ENCODE assay signal across 14 cellular contexts in the genomic region with DNA sequence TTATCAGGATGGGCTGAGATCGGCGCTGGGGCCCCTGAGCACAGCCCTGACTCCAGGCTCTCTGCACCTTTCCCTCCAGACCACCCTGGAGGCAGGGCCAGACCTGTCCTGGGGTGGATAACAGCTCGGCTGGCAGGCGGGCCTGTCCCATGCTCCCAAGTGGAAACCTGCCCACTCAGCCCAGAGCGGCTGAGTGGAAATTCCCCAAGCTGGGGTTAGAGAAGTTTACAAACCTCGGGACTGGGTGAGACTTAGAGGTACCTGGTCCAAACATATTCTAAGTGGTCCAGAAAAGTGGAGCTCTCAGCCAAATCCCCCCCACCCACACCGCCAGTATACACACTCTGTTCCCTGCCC. TPM values are rescaled to one million over a fixed set of nuclear protein-coding genes. Genes with fewer than 3 reads are reported as not detected.
A peak's percentile ranks its signal among the peaks of the same experiment; 100 is the strongest.
DNase-seq lines count a peak whose midpoint lies in the region; ATAC-seq and TF ChIP-seq lines count a peak whose summit lies in the region.
"Had no signal": no experiment of that assay in that cellular context is flagged by ENCODE, and none has a peak within 500 bp of the region (broad histone marks: within the 10 kb centered on the region; RNA-seq: fewer than 3 reads in every experiment).

No MANE protein-coding gene starts in this region.

- H3K4me1 ChIP-seq in HCT116 (ENCODE audit: control insufficient read depth in 1 of 2, insufficient read depth in 2 of 2, low read length in 2 of 2) (peaks cover 9 to 20% of the 10 kb centered on the region in 2 experiments), prostate gland (replicated peaks) (no peaks in the 10 kb centered on the region)

- H3K9ac ChIP-seq in HCT116 (ENCODE audit: low read length) = no peak overlapping the region

- no TSS peak for BruUV-seq in HCT116 (replicated peaks; lab: Mats Ljungman, UMichigan)

- no peaks in the 10 kb centered on the region for H3K79me2 ChIP-seq in HCT116 (ENCODE audit: insufficient read depth, low read length)

- peak overlapping the region; percentile 90 to 92 for H3K27ac Mint-ChIP-seq in effector memory CD8-positive, alpha-beta T cell
- H3K27ac Mint-ChIP-seq: activated naive CD4-positive, alpha-beta T cell treated with anti-CD3 and anti-CD28 coated beads, Interleukin-2, amount 10 ng/mL, durations not matched to agents 7 days and 5 days had no signal

- ATAC-seq in HCT116 (0 out of 2 replicates have a peak, but pooled peaks have one; percentile 12), HG02763 (IDR thresholded peaks at IDR 0.05; ENCODE audit: unreplicated experiment) (no peak), GM19452 (IDR thresholded peaks at IDR 0.05; ENCODE audit: unreplicated experiment) (no peak)
- no peak for ATAC-seq in effector memory CD8-positive, alpha-beta T cell (replicated peaks)
- ATAC-seq: left colon had no signal

- H3K27me3 ChIP-seq in HCT116 (ENCODE audit: insufficient read depth, low read length) (no peaks in the 10 kb centered on the region), prostate gland (replicated peaks; ENCODE audit: insufficient read depth) (no peaks in the 10 kb centered on the region)

- POLR2A ChIA-PET in HCT116 (lab: Charles Lee) = no interaction called here

- CTCF ChIA-PET in HCT116 (lab: Charles Lee) = no interaction called here

- no peaks in the 10 kb centered on the region for H3K9me2 ChIP-seq in HCT116 (ENCODE audit: insufficient read depth)

- peaks cover 31 to 50% of the 10 kb centered on the region in 2 donors for H3K4me1 Mint-ChIP-seq in effector memory CD8-positive, alpha-beta T cell (ENCODE audit: low read depth in 2 of 2)

- DNase-seq in CD1c-positive myeloid dendritic cell (ENCODE audit: extremely low spot score) = peak; percentile 12
- no peak for DNase-seq in HCT116 (ENCODE audit: low read depth, low spot score)
- no peak for DNase-seq in effector memory CD8-positive, alpha-beta T cell
- no peak for DNase-seq in prostate gland (ENCODE audit: low spot score)
- no peak for DNase-seq in 8988T
- no peak for DNase-seq in caudate nucleus (lab: John Stamatoyannopoulos, UW)
- DNase-seq: COR-L47, foreskin melanocyte, SIG-M5 had no signal

- H3K4me3 ChIP-seq in HCT116 (replicated peaks in 1 of 2; ENCODE audit: low read depth in 1 of 2, low read length in 2 of 2) (no peak overlapping the region), prostate gland (no peak overlapping the region)

- H3K36me3 ChIP-seq in HCT116 (ENCODE audit: control insufficient read depth in 1 of 2, insufficient read depth in 2 of 2, low read length in 2 of 2) (no peaks in the 10 kb centered on the region), prostate gland (no peaks in the 10 kb centered on the region)

- no peaks in the 10 kb centered on the region for H4K20me1 ChIP-seq in HCT116 (ENCODE audit: insufficient read depth)

- no peaks in the 10 kb centered on the region for H3K27me3 Mint-ChIP-seq in effector memory CD8-positive, alpha-beta T cell

- intact Hi-C loops in HCT116 (cut with micrococcal nuclease) = no loop called here
- intact Hi-C loops in prostate gland (cut with DNase I) = no loop called here

- H2AFZ ChIP-seq in HCT116 (ENCODE audit: low read depth, low read length, poor library complexity, severe bottlenecking) = no peak overlapping the region

- RAD21 ChIA-PET in HCT116 (lab: Charles Lee; ENCODE audit: low non-redundant PET in 1 of 2, low total read pairs in 2 of 2, uncharacterized antibody in 2 of 2, unreplicated experiment in 2 of 2) = no interaction called here

- 20% methylated on average over 7 of the region's 7 CpGs for WGBS in prostate gland

- peak overlapping the region; percentile 64 for H3K4me2 ChIP-seq in HCT116 (ENCODE audit: low read length)

- TF ChIP-seq CTCF in HCT116 (IDR thresholded peaks at IDR 0.05 in 2 of 3, conservative IDR thresholded peaks at IDR 0.05 in 1 of 3; ENCODE audit: borderline replicate concordance in 1 of 3, insufficient read depth in 1 of 3, low read depth in 2 of 3, low read length in 2 of 3) (no peak), prostate gland (IDR thresholded peaks at IDR 0.05) (no peak)

- TF ChIP-seq RAD21 in HCT116 (IDR thresholded peaks at IDR 0.05; ENCODE audit: low read depth) = no peak

- no peaks in the 10 kb centered on the region for H3K9me3 Mint-ChIP-seq in effector memory CD8-positive, alpha-beta T cell
- H3K9me3 Mint-ChIP-seq: activated naive CD4-positive, alpha-beta T cell treated with anti-CD3 and anti-CD28 coated beads, Interleukin-2, amount 10 ng/mL, durations not matched to agents 7 days and 5 days had no signal

- peaks cover 6% of the 10 kb centered on the region for H3K36me3 Mint-ChIP-seq in effector memory CD8-positive, alpha-beta T cell (ENCODE audit: insufficient read depth)
- H3K36me3 Mint-ChIP-seq: activated naive CD4-positive, alpha-beta T cell treated with anti-CD3 and anti-CD28 coated beads, Interleukin-2, amount 10 ng/mL, durations not matched to agents 7 days and 5 days had no signal

- no peaks in the 10 kb centered on the region for H3K9me3 ChIP-seq in HCT116 (ENCODE audit: control insufficient read depth in 1 of 2, insufficient read depth in 1 of 2, low read depth in 1 of 2, low read length in 2 of 2)
- H3K9me3 ChIP-seq in prostate gland = no peaks in the 10 kb centered on the region

- H3K27ac ChIP-seq in HCT116 (ENCODE audit: low read depth, low read length) (no peak overlapping the region; the same call in 1 of the 2 replicates), prostate gland (peak overlapping the region; percentile 29 to 56), caudate nucleus (ENCODE audit: low read depth, low read length) (no peak overlapping the region)
- H3K27ac ChIP-seq: VCaP had no signal

- H3K4me3 Mint-ChIP-seq in effector memory CD8-positive, alpha-beta T cell = no peak overlapping the region
- H3K4me3 Mint-ChIP-seq: activated naive CD4-positive, alpha-beta T cell treated with anti-CD3 and anti-CD28 coated beads, Interleukin-2, amount 10 ng/mL, durations not matched to agents 7 days and 5 days had no signal

- no peak for TF ChIP-seq POLR2A in HCT116 (IDR thresholded peaks at IDR 0.05; ENCODE audit: borderline replicate concordance, extremely low read depth, insufficient read depth, insufficient read length)
- TF ChIP-seq POLR2A in prostate gland (IDR thresholded peaks at IDR 0.05) = no peak

TF ChIP-seq in HCT116, 20 proteins besides CTCF, POLR2A, EP300 and RAD21:
- no peak for TF ChIP-seq YY1 (IDR thresholded peaks at IDR 0.05; ENCODE audit: extremely low read depth, insufficient replicate concordance, low read depth, low read length)
- TF ChIP-seq FOSL1 (IDR thresholded peaks at IDR 0.05; ENCODE audit: low read depth) = no peak
- TF ChIP-seq, protein P1, sequence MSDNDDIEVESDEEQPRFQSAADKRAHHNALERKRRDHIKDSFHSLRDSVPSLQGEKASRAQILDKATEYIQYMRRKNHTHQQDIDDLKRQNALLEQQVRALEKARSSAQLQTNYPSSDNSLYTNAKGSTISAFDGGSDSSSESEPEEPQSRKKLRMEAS (IDR thresholded peaks at IDR 0.05) = no peak
- no peak for TF ChIP-seq CBX3 (IDR thresholded peaks at IDR 0.05; ENCODE audit: low read depth)
- no peak for TF ChIP-seq ELF1 (IDR thresholded peaks at IDR 0.05; ENCODE audit: borderline replicate concordance, low read depth)
- TF ChIP-seq, protein P2, sequence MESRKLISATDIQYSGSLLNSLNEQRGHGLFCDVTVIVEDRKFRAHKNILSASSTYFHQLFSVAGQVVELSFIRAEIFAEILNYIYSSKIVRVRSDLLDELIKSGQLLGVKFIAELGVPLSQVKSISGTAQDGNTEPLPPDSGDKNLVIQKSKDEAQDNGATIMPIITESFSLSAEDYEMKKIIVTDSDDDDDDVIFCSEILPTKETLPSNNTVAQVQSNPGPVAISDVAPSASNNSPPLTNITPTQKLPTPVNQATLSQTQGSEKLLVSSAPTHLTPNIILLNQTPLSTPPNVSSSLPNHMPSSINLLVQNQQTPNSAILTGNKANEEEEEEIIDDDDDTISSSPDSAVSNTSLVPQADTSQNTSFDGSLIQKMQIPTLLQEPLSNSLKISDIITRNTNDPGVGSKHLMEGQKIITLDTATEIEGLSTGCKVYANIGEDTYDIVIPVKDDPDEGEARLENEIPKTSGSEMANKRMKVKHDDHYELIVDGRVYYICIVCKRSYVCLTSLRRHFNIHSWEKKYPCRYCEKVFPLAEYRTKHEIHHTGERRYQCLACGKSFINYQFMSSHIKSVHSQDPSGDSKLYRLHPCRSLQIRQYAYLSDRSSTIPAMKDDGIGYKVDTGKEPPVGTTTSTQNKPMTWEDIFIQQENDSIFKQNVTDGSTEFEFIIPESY (IDR thresholded peaks at IDR 0.05; ENCODE audit: extremely low read depth, insufficient replicate concordance, low read length) = no peak
- TF ChIP-seq EZH2phosphoT487 (IDR thresholded peaks at IDR 0.05; ENCODE audit: borderline replicate concordance) = no peak
- no peak for TF ChIP-seq POLR2AphosphoS5 (IDR thresholded peaks at IDR 0.05; ENCODE audit: low read depth, low read length)
- TF ChIP-seq EZH2 (IDR thresholded peaks at IDR 0.05) = no peak
- no peak for TF ChIP-seq TCF7L2 (IDR thresholded peaks at IDR 0.05; ENCODE audit: borderline replicate concordance, extremely low read depth, insufficient read depth, insufficient read length)
- TF ChIP-seq JUND (IDR thresholded peaks at IDR 0.05) = no peak
- TF ChIP-seq ATF3 (IDR thresholded peaks at IDR 0.05) = no peak
- no peak for TF ChIP-seq CEBPB (IDR thresholded peaks at IDR 0.05; ENCODE audit: low read depth)
- no peak for TF ChIP-seq SP1 (IDR thresholded peaks at IDR 0.05; ENCODE audit: low read depth)
- no peak for TF ChIP-seq SIN3A (IDR thresholded peaks at IDR 0.05; ENCODE audit: low read depth)
- no peak for TF ChIP-seq ZFX (IDR thresholded peaks at IDR 0.05)

RNA-seq across cellular contexts. Expression of gene FXYD2, which starts 4.8 kb away (rescaled TPM):
- total RNA-seq in HCT116 (2021; ENCODE audit: unreplicated experiment) (0.52 TPM), prostate gland (1 to 10 TPM in 1 of 2 donors, under 1 TPM in 1; 0.87 to 1.8 TPM)
- 0.07 and 0.17 TPM in 2 replicates for polyA plus RNA-seq in HCT116 (2012)

RNA-seq across cellular contexts. Expression of gene DSCAML1, which starts 32.3 kb away (rescaled TPM):
- total RNA-seq in HCT116 (2021; ENCODE audit: unreplicated experiment) = not detected
- 0.01 and 0.03 TPM in 2 replicates for polyA plus RNA-seq in HCT116 (2012)
- total RNA-seq in prostate gland = 1 to 10 TPM in 1 of 2 donors, under 1 TPM in 1; 0.14 to 2.8 TPM

RNA-seq across cellular contexts. Expression of gene FXYD6, which starts 47.1 kb away (rescaled TPM):
- total RNA-seq in HCT116 (2021; ENCODE audit: unreplicated experiment) (2.5 TPM), prostate gland (100 to 1,000 TPM in 1 of 2 donors, 10 to 100 TPM in 1; 29.6 to 366 TPM)
- 2.3 and 3.1 TPM in 2 replicates for polyA plus RNA-seq in HCT116 (2012)

Comparison
In these comparisons a context has a peak if more than half of its experiments do, and no peak if none do; other contexts are left out.
1. H3K27ac ChIP-seq: peak in prostate gland (2 of 2); none in HCT116 (single experiment) and caudate nucleus (single experiment).